8 cellular contexts compared by ENCODE assay signal in the genomic region with DNA sequence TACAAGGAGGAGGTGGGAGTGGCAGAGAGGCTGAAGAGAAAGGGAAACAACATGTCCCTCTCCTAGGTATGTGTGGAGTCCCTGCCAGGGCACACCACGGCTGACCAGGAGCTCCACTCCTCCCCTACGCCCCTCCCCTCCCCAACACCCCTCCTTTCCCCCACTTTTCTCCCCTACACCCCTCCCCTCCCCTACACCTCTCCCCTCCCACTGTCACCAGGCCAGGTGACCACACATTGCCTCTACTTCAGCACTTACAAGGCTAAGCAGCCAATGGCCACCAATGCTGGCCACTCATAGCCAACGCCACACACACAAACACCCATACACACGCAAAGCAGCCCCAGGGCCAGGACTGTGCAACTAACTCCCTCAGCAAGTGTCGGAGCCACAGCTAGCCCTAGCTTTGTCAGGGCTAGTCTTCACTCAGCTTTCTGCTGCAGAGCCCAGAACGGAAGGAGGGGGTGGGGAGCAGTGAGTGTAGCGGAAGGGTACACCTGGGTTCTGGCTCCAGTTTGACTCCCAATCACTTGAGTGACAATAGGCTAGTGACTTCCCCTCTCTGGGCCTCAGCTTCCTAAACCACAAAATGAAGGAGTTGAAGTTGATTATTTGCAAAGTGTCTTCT. TPM values are rescaled to one million over a fixed set of nuclear protein-coding genes. Genes with fewer than 3 reads are reported as not detected.
DNase-seq lines count a peak whose midpoint lies in the region; ATAC-seq and TF ChIP-seq lines count a peak whose summit lies in the region.

No MANE protein-coding gene starts in this region.

- peak overlapping the region; percentile 36; the same call in 1 of the 2 replicates for H2AFZ ChIP-seq in Karpas-422 (ENCODE audit: low read length)

- H3K4me2 ChIP-seq in Karpas-422 (ENCODE audit: low read depth, low read length, poor library complexity, severe bottlenecking) = no peak overlapping the region

- H4K20me1 ChIP-seq in Karpas-422 (ENCODE audit: insufficient read depth, low read depth, low read length) = no peaks in the 10 kb centered on the region

- H3K4me1 ChIP-seq in Karpas-422 (ENCODE audit: low read length) (peaks cover 4% of the 10 kb centered on the region), right cardiac atrium (ENCODE audit: control insufficient read depth, insufficient read depth, low read length) (peaks cover 33% of the 10 kb centered on the region), suprapubic skin (peaks cover 96% of the 10 kb centered on the region)

- intact Hi-C loops in right cardiac atrium (cut with DNase I) = no loop called here

- 54% methylated on average over 7 of the region's 7 CpGs for WGBS in right cardiac atrium
- WGBS in suprapubic skin = 35% methylated on average over 5 of the region's 7 CpGs

- no peaks in the 10 kb centered on the region for H3K9me2 ChIP-seq in Karpas-422 (replicated peaks; ENCODE audit: insufficient read depth, low read length)

- TF ChIP-seq EP300 in suprapubic skin (IDR thresholded peaks at IDR 0.05) = no peak

- no peaks in the 10 kb centered on the region for H3K36me3 ChIP-seq in Karpas-422 (ENCODE audit: insufficient read depth, low read length)
- H3K36me3 ChIP-seq in suprapubic skin = no peaks in the 10 kb centered on the region

- ATAC-seq in right cardiac atrium = no peak
- ATAC-seq in HG03095 (IDR thresholded peaks at IDR 0.05; ENCODE audit: unreplicated experiment) = no peak
- ATAC-seq in GM21619 (IDR thresholded peaks at IDR 0.05; ENCODE audit: unreplicated experiment) = no peak

- H3K79me2 ChIP-seq in Karpas-422 (ENCODE audit: low read length) = no peaks in the 10 kb centered on the region

- no peak for TF ChIP-seq POLR2A in suprapubic skin (IDR thresholded peaks at IDR 0.05)

- H3K27me3 ChIP-seq in Karpas-422 (ENCODE audit: low read length) (no peaks in the 10 kb centered on the region), right cardiac atrium (ENCODE audit: control insufficient read depth, insufficient read depth) (no peaks in the 10 kb centered on the region), suprapubic skin (no peaks in the 10 kb centered on the region)

- H3K9me3 ChIP-seq in Karpas-422 (ENCODE audit: low read length) (no peaks in the 10 kb centered on the region), right cardiac atrium (ENCODE audit: control insufficient read depth, low read length) (no peaks in the 10 kb centered on the region), suprapubic skin (no peaks in the 10 kb centered on the region)

- H3K9ac ChIP-seq in Karpas-422 (ENCODE audit: low read length) = no peak overlapping the region

- no peak overlapping the region for H3K4me3 ChIP-seq in Karpas-422 (ENCODE audit: low read length)
- no peak overlapping the region for H3K4me3 ChIP-seq in right cardiac atrium (ENCODE audit: low read length)
- peak overlapping the region; percentile 12 for H3K4me3 ChIP-seq in suprapubic skin

- no peak for TF ChIP-seq CTCF in suprapubic skin (IDR thresholded peaks at IDR 0.05)

- H3K27ac ChIP-seq in Karpas-422 (ENCODE audit: low read length) (no peak overlapping the region), right cardiac atrium (ENCODE audit: low read length) (peak overlapping the region; percentile 40), suprapubic skin (peak overlapping the region; percentile 72)

- peak; percentile 59 for DNase-seq in Karpas-422
- peak; percentile 46 for DNase-seq in activated T-cell treated with anti-CD3 and anti-CD28 coated beads for 24 hours (ENCODE audit: low read depth)
- DNase-seq in right cardiac atrium = no peak
- DNase-seq in suprapubic skin (ENCODE audit: low spot score in 2 of 2) = no peak
- no peak for DNase-seq in epidermal melanocyte (ENCODE audit: insufficient read length, low spot score)
- DNase-seq in RKO (ENCODE audit: low spot score) = no peak

RNA-seq across cellular contexts. Expression of a gene that starts 8.2 kb away (rescaled TPM):
- total RNA-seq in Karpas-422 (2014; rRNA removed; shearing (Covaris generic); ENCODE audit: low replicate concordance) = not detected in 2 replicates
- 100 to 1,000 TPM; 173 to 256 (median 203) TPM for total RNA-seq in right cardiac atrium
- polyA plus RNA-seq in right cardiac atrium = 153 TPM
- total RNA-seq in suprapubic skin = 100 to 1,000 TPM; 153 to 224 (median 182) TPM

RNA-seq across cellular contexts. Expression of a gene that starts 26.7 kb away (rescaled TPM):
- total RNA-seq in Karpas-422 (2014; rRNA removed; shearing (Covaris generic); ENCODE audit: low replicate concordance) = 16.3 and 24.4 TPM in 2 replicates
- 100 to 1,000 TPM; 100 to 192 (median 105) TPM for total RNA-seq in right cardiac atrium
- 46.9 TPM for polyA plus RNA-seq in right cardiac atrium
- 100 to 1,000 TPM; 144 to 174 (median 152) TPM for total RNA-seq in suprapubic skin

RNA-seq across cellular contexts. Expression of a gene that starts 43.8 kb away (rescaled TPM):
- total RNA-seq in Karpas-422 (2014; rRNA removed; shearing (Covaris generic); ENCODE audit: low replicate concordance) = 53.1 and 59.9 TPM in 2 replicates
- 10 to 100 TPM; 42.1 to 57.7 (median 48.8) TPM for total RNA-seq in right cardiac atrium
- 33.4 TPM for polyA plus RNA-seq in right cardiac atrium
- total RNA-seq in suprapubic skin = 100 to 1,000 TPM; 102 to 194 (median 142) TPM

Comparison
In these comparisons a context has a peak if more than half of its experiments do, and no peak if none do; other contexts are left out.
1. DNase-seq: peak in Karpas-422 (single experiment) and activated T-cell treated with anti-CD3 and anti-CD28 coated beads for 24 hours (single experiment); none in right cardiac atrium (0 of 3), suprapubic skin (0 of 2), epidermal melanocyte (single experiment) and RKO (single experiment).
2. RNA of a gene that starts 8.2 kb away (total RNA-seq): 173 to 256 TPM in right cardiac atrium and 153 to 224 TPM in suprapubic skin; not detected in Karpas-422; every median in the first group is over 100 times any median in the second.